Comparison of ENCODE assay signal across 13 cellular contexts in genomic region chr11:79312591-79313267, GRCh38.
DNase-seq lines count a peak whose midpoint lies in the region; TF ChIP-seq lines count a peak whose summit lies in the region.
"Had no signal": no experiment of that assay in that cellular context is flagged by ENCODE, and none has a peak within 500 bp of the region (broad histone marks: within the 10 kb centered on the region; RNA-seq: fewer than 3 reads in every experiment).

No MANE protein-coding gene starts in this region.

- H3K36me3 ChIP-seq in adipocyte (ENCODE audit: control insufficient read depth, insufficient read depth, low read length, severe bottlenecking) (no peaks in the 10 kb centered on the region), neuronal stem cell (replicated peaks in 1 of 2; ENCODE audit: control insufficient read depth in 2 of 2, insufficient read depth in 2 of 2, low read length in 2 of 2) (no peaks in the 10 kb centered on the region)
- H3K36me3 ChIP-seq: colonic mucosa, esophagus muscularis mucosa, neutrophil, tibial artery had no signal

- H2BK120ac ChIP-seq in neuronal stem cell (ENCODE audit: low read depth, low read length): no peak overlapping the region

- H3K79me1 ChIP-seq in neuronal stem cell (ENCODE audit: low read depth, low read length): no peaks in the 10 kb centered on the region

- H3K27me3 ChIP-seq in adipocyte (replicated peaks; ENCODE audit: control insufficient read depth, insufficient read depth, low read length) (no peaks in the 10 kb centered on the region), neuronal stem cell (ENCODE audit: control insufficient read depth in 3 of 3, insufficient read depth in 3 of 3, low read depth in 1 of 3, low read length in 3 of 3) (no peaks in the 10 kb centered on the region)
- H3K27me3 ChIP-seq: colonic mucosa, esophagus muscularis mucosa, neutrophil, tibial artery had no signal

- H3K18ac ChIP-seq in neuronal stem cell (ENCODE audit: low read length): no peak overlapping the region

- peak overlapping the region; percentile 39 for H3K9ac ChIP-seq in adipocyte (ENCODE audit: low read length)
- H3K9ac ChIP-seq in neuronal stem cell (ENCODE audit: low read depth, low read length, poor library complexity): no peak overlapping the region

- no peak overlapping the region for H2BK15ac ChIP-seq in neuronal stem cell (ENCODE audit: low read length)

- H3K4ac ChIP-seq in neuronal stem cell (ENCODE audit: low read length): no peak overlapping the region

- H4K91ac ChIP-seq in neuronal stem cell (ENCODE audit: low read depth, low read length, poor library complexity): no peak overlapping the region

- POLR2A ChIA-PET in GM10248 (lab: Yijun Ruan, JAX): no interaction called here

- H3K14ac ChIP-seq in neuronal stem cell (ENCODE audit: low read length): no peak overlapping the region

- no peak overlapping the region for H2BK12ac ChIP-seq in neuronal stem cell (ENCODE audit: low read length)

- TF ChIP-seq CTCF in GM10248 (IDR thresholded peaks at IDR 0.05; ENCODE audit: control extremely low read depth, extremely low read depth, low read depth, missing control alignments): no peak

- peaks cover 21% of the 10 kb centered on the region for H3K4me1 ChIP-seq in adipocyte (ENCODE audit: control insufficient read depth, insufficient read depth, low read length)
- peaks cover 5 to 7% of the 10 kb centered on the region in 2 donors for H3K4me1 ChIP-seq in neuronal stem cell (ENCODE audit: control insufficient read depth in 2 of 2, insufficient read depth in 1 of 2, low read depth in 1 of 2, low read length in 2 of 2)
- H3K4me1 ChIP-seq: colonic mucosa, tibial artery had no signal

- H3K23ac ChIP-seq in neuronal stem cell (ENCODE audit: low read depth, low read length, poor library complexity): no peak overlapping the region

- WGBS in neuronal stem cell (ENCODE audit: extremely low coverage in 2 of 2, insufficient read length in 2 of 2, insufficient replicate concordance in 1 of 2), 2 donors: no CpG with 5 or more reads among the region's 5 CpGs

- H3K4me3 ChIP-seq in adipocyte (ENCODE audit: low read length) (peak overlapping the region; percentile 0), neuronal stem cell (ENCODE audit: low read length in 2 of 2) (no peak overlapping the region)
- H3K4me3 ChIP-seq: colonic mucosa, esophagus muscularis mucosa, tibial artery had no signal

- H2BK5ac ChIP-seq in neuronal stem cell (ENCODE audit: low read length): no peak overlapping the region

- DNase-seq in DMS79 treated with DMSO at 0.1 percent for 48 hours (lab: John Stamatoyannopoulos, UW) (peak; percentile 58), DMS79 (lab: John Stamatoyannopoulos, UW) (no peak), NCI-H2029 treated with DMSO at 0.1 percent for 48 hours (lab: John Stamatoyannopoulos, UW) (peak; percentile 97), adipocyte (ENCODE audit: low read depth) (peak; percentile 3), pons (ENCODE audit: low spot score) (peak; percentile 44), neuronal stem cell (ENCODE audit: low spot score) (no peak), dermis blood vessel endothelial cell (no peak), GM10248 (ENCODE audit: extremely low spot score) (no peak)
- DNase-seq: colonic mucosa, NCI-H526, tibial artery had no signal

- no peaks in the 10 kb centered on the region for H3K9me3 ChIP-seq in adipocyte (ENCODE audit: control insufficient read depth, low read length)
- peaks cover 0 to 1% of the 10 kb centered on the region in 2 donors for H3K9me3 ChIP-seq in neuronal stem cell (replicated peaks in 1 of 2; ENCODE audit: control insufficient read depth in 2 of 2, insufficient read depth in 1 of 2, low read depth in 1 of 2, low read length in 2 of 2)
- H3K9me3 ChIP-seq: colonic mucosa, esophagus muscularis mucosa, neutrophil, tibial artery had no signal

- H3K27ac ChIP-seq in neuronal stem cell (replicated peaks; ENCODE audit: low read length): no peak overlapping the region
- H3K27ac ChIP-seq: colonic mucosa, neutrophil, tibial artery had no signal

- CTCF ChIA-PET in GM10248 (lab: Yijun Ruan, JAX): no interaction called here

- H4K8ac ChIP-seq in neuronal stem cell (ENCODE audit: low read depth, low read length): no peak overlapping the region

- H3K4me2 ChIP-seq in neuronal stem cell (ENCODE audit: insufficient read depth, low read length, poor library complexity, severe bottlenecking): no peak overlapping the region

- H2AFZ ChIP-seq in neuronal stem cell (ENCODE audit: low read length): no peak overlapping the region

- no peak overlapping the region for H2AK5ac ChIP-seq in neuronal stem cell (ENCODE audit: low read depth, low read length)

Comparison
In these comparisons a context has a peak if more than half of its experiments do, and no peak if none do; other contexts are left out.
1. DNase-seq: peak in DMS79 treated with DMSO at 0.1 percent for 48 hours (single experiment), NCI-H2029 treated with DMSO at 0.1 percent for 48 hours (single experiment), adipocyte (single experiment) and pons (single experiment); none in DMS79 (single experiment), neuronal stem cell (single experiment), dermis blood vessel endothelial cell (single experiment) and GM10248 (single experiment).